ENCODE assay signal across 1 cellular context in the genomic region with DNA sequence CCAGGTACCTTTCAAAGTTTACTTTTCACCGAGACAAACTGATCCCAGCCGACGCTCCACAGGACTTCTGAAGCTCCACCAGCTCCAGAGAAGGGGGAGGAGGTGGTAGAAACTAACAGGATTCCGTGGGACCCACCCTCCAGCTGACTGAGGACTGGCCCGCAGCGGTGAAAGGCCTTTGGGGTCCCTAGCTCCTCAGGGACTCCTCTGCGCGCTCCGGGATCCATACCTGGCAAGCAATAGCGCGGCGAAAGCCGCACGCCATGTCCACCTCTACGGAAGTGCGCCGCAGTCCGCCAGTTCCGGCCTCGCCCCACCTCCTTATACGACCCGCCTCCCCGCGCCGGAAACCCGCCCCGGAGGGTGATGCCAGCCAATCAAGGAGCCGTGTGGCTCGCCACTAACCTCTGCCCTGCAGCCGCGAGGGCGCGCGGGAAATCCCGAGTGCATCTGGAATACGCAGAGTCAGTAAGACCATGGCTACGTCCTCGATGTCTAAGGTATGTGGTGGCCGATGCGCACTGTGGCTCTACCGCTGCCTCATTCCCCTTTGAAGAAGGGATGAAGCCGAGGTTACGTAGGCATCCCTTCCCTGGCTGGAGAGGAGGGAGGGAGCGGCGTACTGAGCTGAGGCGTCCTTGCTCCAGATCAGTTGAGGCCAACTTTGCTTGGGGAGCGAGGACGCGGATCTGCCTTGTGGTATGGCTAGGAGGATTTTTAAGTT.
TF ChIP-seq lines count a peak whose summit lies in the region.

A gene (plus strand): TSS at position 443 of the 724 bp plus-strand sequence. CDS start 34 bp downstream, at position 477.
A gene with protein sequence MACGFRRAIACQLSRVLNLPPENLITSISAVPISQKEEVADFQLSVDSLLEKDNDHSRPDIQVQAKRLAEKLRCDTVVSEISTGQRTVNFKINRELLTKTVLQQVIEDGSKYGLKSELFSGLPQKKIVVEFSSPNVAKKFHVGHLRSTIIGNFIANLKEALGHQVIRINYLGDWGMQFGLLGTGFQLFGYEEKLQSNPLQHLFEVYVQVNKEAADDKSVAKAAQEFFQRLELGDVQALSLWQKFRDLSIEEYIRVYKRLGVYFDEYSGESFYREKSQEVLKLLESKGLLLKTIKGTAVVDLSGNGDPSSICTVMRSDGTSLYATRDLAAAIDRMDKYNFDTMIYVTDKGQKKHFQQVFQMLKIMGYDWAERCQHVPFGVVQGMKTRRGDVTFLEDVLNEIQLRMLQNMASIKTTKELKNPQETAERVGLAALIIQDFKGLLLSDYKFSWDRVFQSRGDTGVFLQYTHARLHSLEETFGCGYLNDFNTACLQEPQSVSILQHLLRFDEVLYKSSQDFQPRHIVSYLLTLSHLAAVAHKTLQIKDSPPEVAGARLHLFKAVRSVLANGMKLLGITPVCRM (minus strand): TSS at position 295 of the 724 bp plus-strand sequence. CDS start 30 bp downstream, at position 265.

TF ChIP-seq in K562, 482 proteins besides CTCF, POLR2A, EP300 and RAD21 (continued from another document and continues in another):
- TF ChIP-seq C11orf30 (IDR thresholded peaks at IDR 0.05; ENCODE audit: low read depth) (peak; percentile 91), POLR2AphosphoS5 (IDR thresholded peaks at IDR 0.05; ENCODE audit: control insufficient read depth, insufficient read depth, low read depth, low read length) (peak; percentile 87), FOSL1 (tag; conservative IDR thresholded peaks at IDR 0.05) (no peak), IFI16 (CRISPR knock-in tag; IDR thresholded peaks at IDR 0.05) (no peak), ASH1L (IDR thresholded peaks at IDR 0.05; ENCODE audit: borderline replicate concordance, low read depth, partially characterized antibody) (no peak), POLR3G (IDR thresholded peaks at IDR 0.05; ENCODE audit: extremely low read depth, insufficient read length, insufficient replicate concordance) (no peak), ZKSCAN3 (CRISPR knock-in tag; IDR thresholded peaks at IDR 0.05) (no peak), ZKSCAN1 (IDR thresholded peaks at IDR 0.05; ENCODE audit: low read depth, low read length) (no peak), XRCC3 (IDR thresholded peaks at IDR 0.05) (no peak), HDGF (IDR thresholded peaks at IDR 0.05) (no peak), XRCC5 (IDR thresholded peaks at IDR 0.05; ENCODE audit: low read depth, low read length) (no peak), SRSF7 (optimal IDR thresholded peaks at IDR 0.05; ENCODE audit: low read depth, low read length) (no peak), SAFB2 (IDR thresholded peaks at IDR 0.05; ENCODE audit: borderline replicate concordance, low read depth, low read length, severe bottlenecking) (no peak), NFYB (IDR thresholded peaks at IDR 0.05; ENCODE audit: extremely low read depth, insufficient read length) (peak; percentile 87), JUNB (CRISPR knock-in tag; conservative IDR thresholded peaks at IDR 0.05) (no peak), SPI1 (IDR thresholded peaks at IDR 0.05; ENCODE audit: borderline replicate concordance, low read depth, low read length) (peak; percentile 73), ZNF778 (CRISPR knock-in tag; IDR thresholded peaks at IDR 0.05) (no peak), SMARCE1 (IDR thresholded peaks at IDR 0.05) (no peak), MAFG (tag; conservative IDR thresholded peaks at IDR 0.05) (no peak), ZNF707 (CRISPR knock-in tag; conservative IDR thresholded peaks at IDR 0.05) (no peak), HNRNPL (IDR thresholded peaks at IDR 0.05; ENCODE audit: low read depth, low read length) (no peak), MXI1 (IDR thresholded peaks at IDR 0.05; ENCODE audit: low read depth, low read length) (no peak), KAT8 (IDR thresholded peaks at IDR 0.05; ENCODE audit: low read depth) (no peak), KAT7 (CRISPR knock-in tag; IDR thresholded peaks at IDR 0.05; ENCODE audit: borderline replicate concordance) (no peak), DMBX1 (CRISPR knock-in tag; IDR thresholded peaks at IDR 0.05; ENCODE audit: borderline replicate concordance) (no peak), CBFA2T2 (conservative IDR thresholded peaks at IDR 0.05) (no peak), ZNF232 (CRISPR knock-in tag; IDR thresholded peaks at IDR 0.05) (no peak), MAFF (IDR thresholded peaks at IDR 0.05; ENCODE audit: low read length) (no peak), BRD4 (IDR thresholded peaks at IDR 0.05) (no peak; the same call in 1 of the 2 replicates), ARID2 (IDR thresholded peaks at IDR 0.05) (0 out of 2 replicates have a peak, but pooled peaks have one; percentile 17), TCF7L2 (IDR thresholded peaks at IDR 0.05; ENCODE audit: low read depth, low read length) (no peak)
- TF ChIP-seq, protein P1, sequence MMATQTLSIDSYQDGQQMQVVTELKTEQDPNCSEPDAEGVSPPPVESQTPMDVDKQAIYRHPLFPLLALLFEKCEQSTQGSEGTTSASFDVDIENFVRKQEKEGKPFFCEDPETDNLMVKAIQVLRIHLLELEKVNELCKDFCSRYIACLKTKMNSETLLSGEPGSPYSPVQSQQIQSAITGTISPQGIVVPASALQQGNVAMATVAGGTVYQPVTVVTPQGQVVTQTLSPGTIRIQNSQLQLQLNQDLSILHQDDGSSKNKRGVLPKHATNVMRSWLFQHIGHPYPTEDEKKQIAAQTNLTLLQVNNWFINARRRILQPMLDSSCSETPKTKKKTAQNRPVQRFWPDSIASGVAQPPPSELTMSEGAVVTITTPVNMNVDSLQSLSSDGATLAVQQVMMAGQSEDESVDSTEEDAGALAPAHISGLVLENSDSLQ (IDR thresholded peaks at IDR 0.05), result peak; percentile 84
- TF ChIP-seq, protein P2, sequence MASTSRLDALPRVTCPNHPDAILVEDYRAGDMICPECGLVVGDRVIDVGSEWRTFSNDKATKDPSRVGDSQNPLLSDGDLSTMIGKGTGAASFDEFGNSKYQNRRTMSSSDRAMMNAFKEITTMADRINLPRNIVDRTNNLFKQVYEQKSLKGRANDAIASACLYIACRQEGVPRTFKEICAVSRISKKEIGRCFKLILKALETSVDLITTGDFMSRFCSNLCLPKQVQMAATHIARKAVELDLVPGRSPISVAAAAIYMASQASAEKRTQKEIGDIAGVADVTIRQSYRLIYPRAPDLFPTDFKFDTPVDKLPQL (IDR thresholded peaks at IDR 0.05; ENCODE audit: extremely low read depth, insufficient read length), result no peak
- TF ChIP-seq, protein P3, sequence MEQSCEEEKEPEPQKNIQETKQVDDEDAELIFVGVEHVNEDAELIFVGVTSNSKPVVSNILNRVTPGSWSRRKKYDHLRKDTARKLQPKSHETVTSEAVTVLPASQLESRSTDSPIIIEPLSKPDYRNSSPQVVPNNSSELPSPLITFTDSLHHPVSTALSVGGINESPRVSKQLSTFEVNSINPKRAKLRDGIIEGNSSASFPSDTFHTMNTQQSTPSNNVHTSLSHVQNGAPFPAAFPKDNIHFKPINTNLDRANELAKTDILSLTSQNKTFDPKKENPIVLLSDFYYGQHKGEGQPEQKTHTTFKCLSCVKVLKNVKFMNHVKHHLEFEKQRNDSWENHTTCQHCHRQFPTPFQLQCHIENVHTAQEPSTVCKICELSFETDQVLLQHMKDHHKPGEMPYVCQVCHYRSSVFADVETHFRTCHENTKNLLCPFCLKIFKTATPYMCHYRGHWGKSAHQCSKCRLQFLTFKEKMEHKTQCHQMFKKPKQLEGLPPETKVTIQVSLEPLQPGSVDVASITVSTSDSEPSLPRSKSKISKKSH (CRISPR knock-in tag; IDR thresholded peaks at IDR 0.05), result no peak
- TF ChIP-seq, protein P4, sequence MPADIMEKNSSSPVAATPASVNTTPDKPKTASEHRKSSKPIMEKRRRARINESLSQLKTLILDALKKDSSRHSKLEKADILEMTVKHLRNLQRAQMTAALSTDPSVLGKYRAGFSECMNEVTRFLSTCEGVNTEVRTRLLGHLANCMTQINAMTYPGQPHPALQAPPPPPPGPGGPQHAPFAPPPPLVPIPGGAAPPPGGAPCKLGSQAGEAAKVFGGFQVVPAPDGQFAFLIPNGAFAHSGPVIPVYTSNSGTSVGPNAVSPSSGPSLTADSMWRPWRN (IDR thresholded peaks at IDR 0.05; ENCODE audit: low read depth), result no peak
- TF ChIP-seq, protein P5, sequence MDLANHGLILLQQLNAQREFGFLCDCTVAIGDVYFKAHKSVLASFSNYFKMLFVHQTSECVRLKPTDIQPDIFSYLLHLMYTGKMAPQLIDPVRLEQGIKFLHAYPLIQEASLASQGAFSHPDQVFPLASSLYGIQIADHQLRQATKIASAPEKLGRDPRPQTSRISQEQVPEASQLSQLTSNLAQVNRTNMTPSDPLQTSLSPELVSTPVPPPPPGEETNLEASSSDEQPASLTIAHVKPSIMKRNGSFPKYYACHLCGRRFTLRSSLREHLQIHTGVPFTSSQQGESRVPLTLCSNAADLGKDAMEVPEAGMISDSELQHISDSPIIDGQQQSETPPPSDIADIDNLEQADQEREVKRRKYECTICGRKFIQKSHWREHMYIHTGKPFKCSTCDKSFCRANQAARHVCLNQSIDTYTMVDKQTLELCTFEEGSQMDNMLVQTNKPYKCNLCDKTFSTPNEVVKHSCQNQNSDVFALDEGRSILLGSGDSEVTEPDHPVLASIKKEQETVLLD (IDR thresholded peaks at IDR 0.05), result 0 out of 2 replicates have a peak, but pooled peaks have one; percentile 42
- TF ChIP-seq, protein P6, sequence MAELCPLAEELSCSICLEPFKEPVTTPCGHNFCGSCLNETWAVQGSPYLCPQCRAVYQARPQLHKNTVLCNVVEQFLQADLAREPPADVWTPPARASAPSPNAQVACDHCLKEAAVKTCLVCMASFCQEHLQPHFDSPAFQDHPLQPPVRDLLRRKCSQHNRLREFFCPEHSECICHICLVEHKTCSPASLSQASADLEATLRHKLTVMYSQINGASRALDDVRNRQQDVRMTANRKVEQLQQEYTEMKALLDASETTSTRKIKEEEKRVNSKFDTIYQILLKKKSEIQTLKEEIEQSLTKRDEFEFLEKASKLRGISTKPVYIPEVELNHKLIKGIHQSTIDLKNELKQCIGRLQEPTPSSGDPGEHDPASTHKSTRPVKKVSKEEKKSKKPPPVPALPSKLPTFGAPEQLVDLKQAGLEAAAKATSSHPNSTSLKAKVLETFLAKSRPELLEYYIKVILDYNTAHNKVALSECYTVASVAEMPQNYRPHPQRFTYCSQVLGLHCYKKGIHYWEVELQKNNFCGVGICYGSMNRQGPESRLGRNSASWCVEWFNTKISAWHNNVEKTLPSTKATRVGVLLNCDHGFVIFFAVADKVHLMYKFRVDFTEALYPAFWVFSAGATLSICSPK (IDR thresholded peaks at IDR 0.05; ENCODE audit: borderline replicate concordance), result no peak
- TF ChIP-seq, protein P7, sequence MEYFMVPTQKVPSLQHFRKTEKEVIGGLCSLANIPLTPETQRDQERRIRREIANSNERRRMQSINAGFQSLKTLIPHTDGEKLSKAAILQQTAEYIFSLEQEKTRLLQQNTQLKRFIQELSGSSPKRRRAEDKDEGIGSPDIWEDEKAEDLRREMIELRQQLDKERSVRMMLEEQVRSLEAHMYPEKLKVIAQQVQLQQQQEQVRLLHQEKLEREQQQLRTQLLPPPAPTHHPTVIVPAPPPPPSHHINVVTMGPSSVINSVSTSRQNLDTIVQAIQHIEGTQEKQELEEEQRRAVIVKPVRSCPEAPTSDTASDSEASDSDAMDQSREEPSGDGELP (CRISPR knock-in tag; IDR thresholded peaks at IDR 0.05; ENCODE audit: borderline replicate concordance), result peak; percentile 81
- TF ChIP-seq, protein P8, sequence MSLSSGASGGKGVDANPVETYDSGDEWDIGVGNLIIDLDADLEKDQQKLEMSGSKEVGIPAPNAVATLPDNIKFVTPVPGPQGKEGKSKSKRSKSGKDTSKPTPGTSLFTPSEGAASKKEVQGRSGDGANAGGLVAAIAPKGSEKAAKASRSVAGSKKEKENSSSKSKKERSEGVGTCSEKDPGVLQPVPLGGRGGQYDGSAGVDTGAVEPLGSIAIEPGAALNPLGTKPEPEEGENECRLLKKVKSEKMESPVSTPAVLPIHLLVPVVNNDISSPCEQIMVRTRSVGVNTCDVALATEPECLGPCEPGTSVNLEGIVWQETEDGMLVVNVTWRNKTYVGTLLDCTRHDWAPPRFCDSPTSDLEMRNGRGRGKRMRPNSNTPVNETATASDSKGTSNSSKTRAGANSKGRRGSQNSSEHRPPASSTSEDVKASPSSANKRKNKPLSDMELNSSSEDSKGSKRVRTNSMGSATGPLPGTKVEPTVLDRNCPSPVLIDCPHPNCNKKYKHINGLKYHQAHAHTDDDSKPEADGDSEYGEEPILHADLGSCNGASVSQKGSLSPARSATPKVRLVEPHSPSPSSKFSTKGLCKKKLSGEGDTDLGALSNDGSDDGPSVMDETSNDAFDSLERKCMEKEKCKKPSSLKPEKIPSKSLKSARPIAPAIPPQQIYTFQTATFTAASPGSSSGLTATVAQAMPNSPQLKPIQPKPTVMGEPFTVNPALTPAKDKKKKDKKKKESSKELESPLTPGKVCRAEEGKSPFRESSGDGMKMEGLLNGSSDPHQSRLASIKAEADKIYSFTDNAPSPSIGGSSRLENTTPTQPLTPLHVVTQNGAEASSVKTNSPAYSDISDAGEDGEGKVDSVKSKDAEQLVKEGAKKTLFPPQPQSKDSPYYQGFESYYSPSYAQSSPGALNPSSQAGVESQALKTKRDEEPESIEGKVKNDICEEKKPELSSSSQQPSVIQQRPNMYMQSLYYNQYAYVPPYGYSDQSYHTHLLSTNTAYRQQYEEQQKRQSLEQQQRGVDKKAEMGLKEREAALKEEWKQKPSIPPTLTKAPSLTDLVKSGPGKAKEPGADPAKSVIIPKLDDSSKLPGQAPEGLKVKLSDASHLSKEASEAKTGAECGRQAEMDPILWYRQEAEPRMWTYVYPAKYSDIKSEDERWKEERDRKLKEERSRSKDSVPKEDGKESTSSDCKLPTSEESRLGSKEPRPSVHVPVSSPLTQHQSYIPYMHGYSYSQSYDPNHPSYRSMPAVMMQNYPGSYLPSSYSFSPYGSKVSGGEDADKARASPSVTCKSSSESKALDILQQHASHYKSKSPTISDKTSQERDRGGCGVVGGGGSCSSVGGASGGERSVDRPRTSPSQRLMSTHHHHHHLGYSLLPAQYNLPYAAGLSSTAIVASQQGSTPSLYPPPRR (CRISPR knock-in tag; IDR thresholded peaks at IDR 0.05; ENCODE audit: borderline replicate concordance), result no peak
- TF ChIP-seq, protein P9, sequence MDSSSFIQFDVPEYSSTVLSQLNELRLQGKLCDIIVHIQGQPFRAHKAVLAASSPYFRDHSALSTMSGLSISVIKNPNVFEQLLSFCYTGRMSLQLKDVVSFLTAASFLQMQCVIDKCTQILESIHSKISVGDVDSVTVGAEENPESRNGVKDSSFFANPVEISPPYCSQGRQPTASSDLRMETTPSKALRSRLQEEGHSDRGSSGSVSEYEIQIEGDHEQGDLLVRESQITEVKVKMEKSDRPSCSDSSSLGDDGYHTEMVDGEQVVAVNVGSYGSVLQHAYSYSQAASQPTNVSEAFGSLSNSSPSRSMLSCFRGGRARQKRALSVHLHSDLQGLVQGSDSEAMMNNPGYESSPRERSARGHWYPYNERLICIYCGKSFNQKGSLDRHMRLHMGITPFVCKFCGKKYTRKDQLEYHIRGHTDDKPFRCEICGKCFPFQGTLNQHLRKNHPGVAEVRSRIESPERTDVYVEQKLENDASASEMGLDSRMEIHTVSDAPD (CRISPR knock-in tag; IDR thresholded peaks at IDR 0.05), result no peak
- TF ChIP-seq, protein P10, sequence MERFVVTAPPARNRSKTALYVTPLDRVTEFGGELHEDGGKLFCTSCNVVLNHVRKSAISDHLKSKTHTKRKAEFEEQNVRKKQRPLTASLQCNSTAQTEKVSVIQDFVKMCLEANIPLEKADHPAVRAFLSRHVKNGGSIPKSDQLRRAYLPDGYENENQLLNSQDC (CRISPR knock-in tag; IDR thresholded peaks at IDR 0.05), result no peak
